Comparison of ENCODE assay signal across 23 cellular contexts in genomic region chr5:127673401-127673800, GRCh38. TPM values are rescaled to one million over a fixed set of nuclear protein-coding genes. Genes with fewer than 3 reads are reported as not detected.
DNase-seq lines count a peak whose midpoint lies in the region; ATAC-seq and TF ChIP-seq lines count a peak whose summit lies in the region.
"Had no signal": no experiment of that assay in that cellular context is flagged by ENCODE, and none has a peak within 500 bp of the region (broad histone marks: within the 10 kb centered on the region; RNA-seq: fewer than 3 reads in every experiment).

No MANE protein-coding gene starts in this region.

- no peak overlapping the region for H3K4me3 Mint-ChIP-seq in MCF 10A (ENCODE audit: unreplicated experiment)
- H3K4me3 Mint-ChIP-seq: CD4-positive, alpha-beta memory T cell; IgD-negative memory B cell had no signal

- no peaks in the 10 kb centered on the region for H3K9me3 Mint-ChIP-seq in MCF 10A (ENCODE audit: unreplicated experiment)
- H3K9me3 Mint-ChIP-seq: CD4-positive, alpha-beta memory T cell; IgD-negative memory B cell had no signal

- H4K20me1 ChIP-seq in smooth muscle cell (ENCODE audit: low read depth) = no peaks in the 10 kb centered on the region

- ATAC-seq in SK-N-SH treated with all-trans-retinoic acid at 6 μM for 48 hours (no peak), Right ventricle myocardium superior (ENCODE audit: poor library complexity) (no peak)

- TF ChIP-seq CTCF in MCF 10A (IDR thresholded peaks at IDR 0.05; ENCODE audit: unreplicated experiment) = no peak
- TF ChIP-seq CTCF in breast epithelium (IDR thresholded peaks at IDR 0.05) = no peak
- no peak for TF ChIP-seq CTCF in fibroblast of villous mesenchyme (IDR thresholded peaks at IDR 0.05; ENCODE audit: insufficient read depth, low read depth, low read length)
- TF ChIP-seq CTCF in smooth muscle cell (IDR thresholded peaks at IDR 0.05; ENCODE audit: borderline replicate concordance, insufficient read depth, poor library complexity, severe bottlenecking) = no peak

- H2AFZ ChIP-seq in smooth muscle cell (ENCODE audit: low read depth) = no peak overlapping the region

- no TSS peak for BruUV-seq in MCF 10A (replicated peaks; lab: Mats Ljungman, UMichigan)

- H3K36me3 Mint-ChIP-seq in MCF 10A (ENCODE audit: insufficient read depth, unreplicated experiment) = no peaks in the 10 kb centered on the region
- H3K36me3 Mint-ChIP-seq: CD4-positive, alpha-beta memory T cell; IgD-negative memory B cell had no signal

- intact Hi-C loops in MCF 10A (cut with micrococcal nuclease) (no loop called here), breast epithelium (cut with DNase I; ENCODE audit: low total_unique reads) (no loop called here), Right ventricle myocardium superior (cut with DNase I) (no loop called here)

- DNase-seq in MCF 10A (ENCODE audit: unreplicated experiment) (peak; percentile 38), breast epithelium (ENCODE audit: low spot score in 2 of 2) (no peak), amniotic epithelial cell (ENCODE audit: low read depth) (peak; percentile 18), fibroblast of villous mesenchyme (ENCODE audit: low read depth) (peak; percentile 49), smooth muscle cell (lab: John Stamatoyannopoulos, UW; ENCODE audit: unreplicated experiment) (no peak), HAP-1 (ENCODE audit: low spot score in 2 of 2) (no peak), Right ventricle myocardium superior (no peak)
- DNase-seq: CD4-positive, alpha-beta memory T cell; DMS79; GF-D8; GOT3; NCI-H1417 treated with DMSO at 0.1 percent for 48 hours; NCI-H1930; NCI-H69; NK-92 treated with Interleukin-12 subunit alpha and Interleukin-12 subunit beta, amount 100 ng/mL, for 24 hours had no signal

- no peak for TF ChIP-seq POLR2A in breast epithelium (IDR thresholded peaks at IDR 0.05)

- POLR2A ChIA-PET in MCF 10A (lab: Yijun Ruan, JAX) = interaction anchor here (0.7 to 0.9 kb wide), 3 partner anchors 8 to 28 kb away, joined by 3 to 4 read pairs (median 3); no protein-coding TSS in a partner anchor

- H3K9me3 ChIP-seq in breast epithelium (no peaks in the 10 kb centered on the region), smooth muscle cell (replicated peaks; ENCODE audit: low read depth) (no peaks in the 10 kb centered on the region), HAP-1 (no peaks in the 10 kb centered on the region)
- H3K9me3 ChIP-seq: SJSA1 had no signal

- H3K27me3 Mint-ChIP-seq in MCF 10A (ENCODE audit: insufficient read depth, unreplicated experiment) = no peaks in the 10 kb centered on the region
- H3K27me3 Mint-ChIP-seq: IgD-negative memory B cell had no signal

- H3K4me1 Mint-ChIP-seq in MCF 10A (ENCODE audit: insufficient read depth, unreplicated experiment) = peaks cover 6% of the 10 kb centered on the region
- H3K4me1 Mint-ChIP-seq: CD4-positive, alpha-beta memory T cell; IgD-negative memory B cell had no signal

- H3K4me2 ChIP-seq in smooth muscle cell = peak overlapping the region; percentile 39

- H3K79me2 ChIP-seq in smooth muscle cell (ENCODE audit: low read depth) = no peaks in the 10 kb centered on the region

- H3K4me1 ChIP-seq in breast epithelium = no peaks in the 10 kb centered on the region
- no peaks in the 10 kb centered on the region for H3K4me1 ChIP-seq in smooth muscle cell (ENCODE audit: low read depth)
- H3K4me1 ChIP-seq in HAP-1 = no peaks in the 10 kb centered on the region

- in situ Hi-C loops in HAP-1 (cut with MboI; ENCODE audit: low sequenced_read_pairs) = no loop called here

- H3K4me3 ChIP-seq in breast epithelium (no peak overlapping the region), fibroblast of villous mesenchyme (ENCODE audit: low read depth, low read length) (no peak overlapping the region), smooth muscle cell (no peak overlapping the region), HAP-1 (no peak overlapping the region)
- H3K4me3 ChIP-seq: SJSA1 had no signal

- H3K36me3 ChIP-seq in breast epithelium (no peaks in the 10 kb centered on the region), smooth muscle cell (ENCODE audit: low read depth) (no peaks in the 10 kb centered on the region), HAP-1 (replicated peaks) (no peaks in the 10 kb centered on the region)
- H3K36me3 ChIP-seq: SJSA1 had no signal

- 24% methylated on average over 2 of the region's 2 CpGs for WGBS in smooth muscle cell (ENCODE audit: low lambda C conversion rate)

- CTCF ChIA-PET in MCF 10A (lab: Yijun Ruan, JAX) = interaction anchor here (0.6 to 0.8 kb wide), 2 partner anchors 40 to 611 kb away, joined by 3 read pairs; no protein-coding TSS in a partner anchor

- H3K27ac Mint-ChIP-seq in MCF 10A (ENCODE audit: low read depth, unreplicated experiment) = no peak overlapping the region
- H3K27ac Mint-ChIP-seq: CD4-positive, alpha-beta memory T cell; IgD-negative memory B cell had no signal

- H3K27ac ChIP-seq in breast epithelium (no peak overlapping the region), smooth muscle cell (ENCODE audit: low read depth) (no peak overlapping the region)
- H3K27ac ChIP-seq: 22Rv1, RWPE1, SJSA1 had no signal

- no peaks in the 10 kb centered on the region for H3K27me3 ChIP-seq in breast epithelium
- no peaks in the 10 kb centered on the region for H3K27me3 ChIP-seq in smooth muscle cell (ENCODE audit: low read depth)
- H3K27me3 ChIP-seq in HAP-1 (ENCODE audit: low read depth) = no peaks in the 10 kb centered on the region
- H3K27me3 ChIP-seq: SJSA1 had no signal

- H3F3A ChIP-seq in smooth muscle cell (ENCODE audit: low read depth) = no peaks in the 10 kb centered on the region

- no peak overlapping the region for H3K9ac ChIP-seq in smooth muscle cell (ENCODE audit: low read depth)

TF ChIP-seq in SK-N-SH treated with all-trans-retinoic acid at 6 μM for 48 hours, 23 proteins besides CTCF, POLR2A, EP300 and RAD21:
- no peak for TF ChIP-seq CSRNP3 (CRISPR knock-in tag; IDR thresholded peaks at IDR 0.05)
- no peak for TF ChIP-seq POU6F1 (CRISPR knock-in tag; IDR thresholded peaks at IDR 0.05; ENCODE audit: borderline replicate concordance, low read depth)
- TF ChIP-seq TCF4 (CRISPR knock-in tag; IDR thresholded peaks at IDR 0.05; ENCODE audit: borderline replicate concordance) = no peak
- TF ChIP-seq CREB5 (CRISPR knock-in tag; IDR thresholded peaks at IDR 0.05; ENCODE audit: low read depth) = no peak
- TF ChIP-seq OSR1 (CRISPR knock-in tag; IDR thresholded peaks at IDR 0.05) = no peak
- TF ChIP-seq CSDC2 (CRISPR knock-in tag; IDR thresholded peaks at IDR 0.05) = no peak
- TF ChIP-seq RARB (CRISPR knock-in tag; IDR thresholded peaks at IDR 0.05) = no peak
- no peak for TF ChIP-seq ARNTL (CRISPR knock-in tag; IDR thresholded peaks at IDR 0.05; ENCODE audit: borderline replicate concordance, low read depth)
- no peak for TF ChIP-seq ZFP30 (CRISPR knock-in tag; IDR thresholded peaks at IDR 0.05)

RNA-seq across cellular contexts. Expression of gene CTXN3, which starts 24.5 kb away (rescaled TPM):
- total RNA-seq in MCF 10A (2022) = not detected in 2 replicates
- not detected for total RNA-seq in breast epithelium
- not detected in 2 replicates for total RNA-seq in fibroblast of villous mesenchyme
- total RNA-seq in smooth muscle cell = not detected in 2 replicates
- polyA plus RNA-seq in smooth muscle cell = 0.14 TPM in 1 of 2 replicates, not detected in the other
- not detected for total RNA-seq in Right ventricle myocardium superior
- total RNA-seq: CD4-positive, alpha-beta memory T cell; HT-29; LHCN-M2; SJSA1 had no signal
- polyA plus RNA-seq: BJ; CD4-positive, alpha-beta memory T cell; IgD-negative memory B cell had no signal

RNA-seq across cellular contexts. Expression of gene CCDC192, which starts 29.8 kb away (rescaled TPM):
- total RNA-seq in MCF 10A (2022) (not detected in 2 replicates), breast epithelium (1 to 10 TPM in 1 of 3 donors, not detected in 2; 1.3 TPM), fibroblast of villous mesenchyme (not detected in 2 replicates), smooth muscle cell (not detected in 2 replicates), Right ventricle myocardium superior (not detected)
- polyA plus RNA-seq in smooth muscle cell = not detected in 2 replicates
- total RNA-seq: CD4-positive, alpha-beta memory T cell; HT-29; LHCN-M2; SJSA1 had no signal
- polyA plus RNA-seq: BJ; CD4-positive, alpha-beta memory T cell; IgD-negative memory B cell had no signal

Comparison
In these comparisons a context has a peak if more than half of its experiments do, and no peak if none do; other contexts are left out.
1. DNase-seq: peak in MCF 10A (single experiment), amniotic epithelial cell (single experiment) and fibroblast of villous mesenchyme (single experiment); none in breast epithelium (0 of 2), smooth muscle cell (single experiment), HAP-1 (0 of 2) and Right ventricle myocardium superior (single experiment).